Comparison of ENCODE assay signal across 21 cellular contexts in genomic region chr5:5467737-5468136, GRCh38.
"Had no signal": no experiment of that assay in that cellular context is flagged by ENCODE, and none has a peak within 500 bp of the region (broad histone marks: within the 10 kb centered on the region; RNA-seq: fewer than 3 reads in every experiment).

No MANE protein-coding gene starts in this region.

- DNase-seq: activated B cell treated with CpG ODN at 0.5 μM for 24 hours; activated CD4-positive, alpha-beta T cell treated with anti-CD3 and anti-CD28 coated beads for 48 hours; activated CD8-positive, alpha-beta T cell treated with anti-CD3 and anti-CD28 coated beads for 36 hours; activated gamma-delta T cell; activated T-cell treated with anti-CD3 and anti-CD28 coated beads, Interleukin-2, amount 50 U/mL, for 4 hours; amygdala; cerebellar nuclear complex; kidney glomerular epithelial cell; mesendoderm; nucleus accumbens; small intestine; stimulated activated CD4-positive, alpha-beta T cell treated with anti-CD3 and anti-CD28 coated beads, Interleukin-4, amount 100 ng/mL, for 24 hours; stimulated activated naive CD4-positive, alpha-beta T cell; SW 1271; trophoblast cell had no signal

- H3K27me3 ChIP-seq: right atrium auricular region, suprapubic skin had no signal

- H3K4me3 Mint-ChIP-seq: activated B cell treated with CpG ODN at 0.5 μM for 24 hours; activated CD8-positive, alpha-beta T cell treated with anti-CD3 and anti-CD28 coated beads for 36 hours; activated T-cell treated with anti-CD3 and anti-CD28 coated beads, Interleukin-2, amount 50 U/mL, for 4 hours; dendritic cell treated with granulocyte-macrophage colony-stimulating factor and Interleukin-4, amounts not matched to agents 40 ng/mL and 50 ng/mL, for 4 days; natural killer cell treated with Interleukin-12 subunit alpha and Interleukin-12 subunit beta and Interleukin-15 and Interleukin-18, amount 100 ng/mL, for 72 hours had no signal

- H3K27ac ChIP-seq: right atrium auricular region, suprapubic skin had no signal

- ATAC-seq: activated CD8-positive, alpha-beta T cell treated with anti-CD3 and anti-CD28 coated beads for 36 hours; activated naive CD4-positive, alpha-beta T cell treated with anti-CD3 and anti-CD28 coated beads, Interleukin-2, amount 50 U/mL, for 72 hours; activated T-cell treated with anti-CD3 and anti-CD28 coated beads, Interleukin-2, amount 50 U/mL, for 4 hours; natural killer cell treated with Interleukin-12 subunit alpha and Interleukin-12 subunit beta and Interleukin-15 and Interleukin-18, amount 100 ng/mL, for 72 hours had no signal

- H3K4me1 Mint-ChIP-seq: activated B cell treated with CpG ODN at 0.5 μM for 24 hours had no signal

- H3K4me3 ChIP-seq: right atrium auricular region, suprapubic skin had no signal

- H3K4me1 ChIP-seq: right atrium auricular region, suprapubic skin had no signal

- H3K27ac Mint-ChIP-seq: activated B cell treated with CpG ODN at 0.5 μM for 24 hours; activated CD8-positive, alpha-beta T cell treated with anti-CD3 and anti-CD28 coated beads for 36 hours; dendritic cell treated with granulocyte-macrophage colony-stimulating factor and Interleukin-4, amounts not matched to agents 40 ng/mL and 50 ng/mL, for 4 days; natural killer cell treated with Interleukin-12 subunit alpha and Interleukin-12 subunit beta and Interleukin-15 and Interleukin-18, amount 100 ng/mL, for 72 hours; progenitor cell of endocrine pancreas had no signal

- H3K9me3 ChIP-seq: right atrium auricular region, suprapubic skin had no signal

- H3K9me3 Mint-ChIP-seq: activated B cell treated with CpG ODN at 0.5 μM for 24 hours; activated CD8-positive, alpha-beta T cell treated with anti-CD3 and anti-CD28 coated beads for 36 hours; activated naive CD4-positive, alpha-beta T cell treated with anti-CD3 and anti-CD28 coated beads, Interleukin-2, amount 50 U/mL, for 72 hours; activated T-cell treated with anti-CD3 and anti-CD28 coated beads, Interleukin-2, amount 50 U/mL, for 4 hours; dendritic cell treated with granulocyte-macrophage colony-stimulating factor and Interleukin-4, amounts not matched to agents 40 ng/mL and 50 ng/mL, for 4 days; natural killer cell treated with Interleukin-12 subunit alpha and Interleukin-12 subunit beta and Interleukin-15 and Interleukin-18, amount 100 ng/mL, for 72 hours had no signal

- H3K27me3 Mint-ChIP-seq: activated B cell treated with CpG ODN at 0.5 μM for 24 hours; activated CD8-positive, alpha-beta T cell treated with anti-CD3 and anti-CD28 coated beads for 36 hours; dendritic cell treated with granulocyte-macrophage colony-stimulating factor and Interleukin-4, amounts not matched to agents 40 ng/mL and 50 ng/mL, for 4 days; natural killer cell treated with Interleukin-12 subunit alpha and Interleukin-12 subunit beta and Interleukin-15 and Interleukin-18, amount 100 ng/mL, for 72 hours; progenitor cell of endocrine pancreas had no signal
